In genomic region chr13:113121928-113122420, GRCh38 we compare ENCODE assay signal across 23 cellular contexts. TPM values are rescaled to one million over a fixed set of nuclear protein-coding genes. Genes with fewer than 3 reads are reported as not detected.
DNase-seq lines count a peak whose midpoint lies in the region; ATAC-seq, FAIRE-seq and TF ChIP-seq lines count a peak whose summit lies in the region.
"Had no signal": no experiment of that assay in that cellular context is flagged by ENCODE, and none has a peak within 500 bp of the region (broad histone marks: within the 10 kb centered on the region; RNA-seq: fewer than 3 reads in every experiment).

No MANE protein-coding gene starts in this region.

- H3K4me1 ChIP-seq in kidney (ENCODE audit: control insufficient read depth in 1 of 2, insufficient read depth in 1 of 2, low read depth in 1 of 2, low read length in 2 of 2) (peaks cover 0 to 3% of the 10 kb centered on the region in 2 donors), prostate gland (replicated peaks) (no peaks in the 10 kb centered on the region)

- peak; percentile 3 to 13 for ATAC-seq in left cardiac atrium
- ATAC-seq in Right ventricle myocardium inferior: no peak
- ATAC-seq: activated CD8-positive, alpha-beta T cell treated with anti-CD3 and anti-CD28 coated beads for 36 hours; stimulated activated naive B cell treated with anti-CD40 and anti-IgM and Interleukin-4, amounts not matched to agents 10 μg/mL and 1 μg/mL and 100 μg/mL, for 72 hours had no signal

- H3K4me3 ChIP-seq in kidney (ENCODE audit: low read length in 2 of 2): no peak overlapping the region
- no peak overlapping the region for H3K4me3 ChIP-seq in prostate gland

- peak; percentile 17 for DNase-seq in left cardiac atrium
- no peak for DNase-seq in Right ventricle myocardium inferior (ENCODE audit: missing footprints)
- peak; percentile 55 for DNase-seq in kidney
- no peak for DNase-seq in prostate gland (ENCODE audit: low spot score)
- DNase-seq in stimulated activated CD4-positive, alpha-beta T cell treated with anti-CD3 and anti-CD28 coated beads, Interleukin-15, amount 100 ng/mL, for 24 hours: no peak
- no peak for DNase-seq in NCI-H1417 treated with DMSO at 0.1 percent for 48 hours (lab: John Stamatoyannopoulos, UW)
- no peak for DNase-seq in MV-4-11 (lab: John Stamatoyannopoulos, UW)
- no peak for DNase-seq in GM10266 (ENCODE audit: extremely low spot score)
- DNase-seq: ACHN; activated CD8-positive, alpha-beta T cell treated with anti-CD3 and anti-CD28 coated beads for 36 hours; caudate nucleus; DND-41; effector CD8-positive, alpha-beta T cell; NCI-H345; NK-92 treated with Interleukin-12 subunit alpha and Interleukin-12 subunit beta, amount 100 ng/mL, for 24 hours; stimulated activated naive B cell treated with anti-CD40 and anti-IgM and Interleukin-4, amounts not matched to agents 10 μg/mL and 1 μg/mL and 100 μg/mL, for 72 hours; T-helper 1 cell had no signal

- H3K27ac ChIP-seq in kidney (ENCODE audit: low read depth in 2 of 2, low read length in 2 of 2) (no peak overlapping the region), prostate gland (peak overlapping the region; percentile 49 to 58)

- no peak for TF ChIP-seq CTCF in kidney (IDR thresholded peaks at IDR 0.05; ENCODE audit: borderline replicate concordance, extremely low read depth, insufficient read depth)
- TF ChIP-seq CTCF in prostate gland (IDR thresholded peaks at IDR 0.05): no peak
- no peak for TF ChIP-seq CTCF in GM10266 (IDR thresholded peaks at IDR 0.05; ENCODE audit: control insufficient read depth, insufficient read depth, low read depth, missing control alignments)

- H3K36me3 ChIP-seq in kidney (ENCODE audit: control insufficient read depth in 1 of 2, insufficient read depth in 2 of 2, low read length in 2 of 2) (no peaks in the 10 kb centered on the region), prostate gland (no peaks in the 10 kb centered on the region)

- FAIRE-seq in kidney (lab: Jason Lieb, UNC): no peak
- FAIRE-seq: GM19239, HTR-8/SVneo had no signal

- 57% methylated on average over 13 of the region's 13 CpGs for WGBS in prostate gland

- intact Hi-C loops in left cardiac atrium (cut with DNase I): no loop called here
- intact Hi-C loops in Right ventricle myocardium inferior (cut with DNase I): no loop called here
- intact Hi-C loops in kidney (cut with DNase I): no loop called here
- intact Hi-C loops in prostate gland (cut with DNase I): no loop called here

- no peaks in the 10 kb centered on the region for H3K9me3 ChIP-seq in kidney (ENCODE audit: control insufficient read depth in 1 of 2, low read length in 2 of 2)
- H3K9me3 ChIP-seq in prostate gland: no peaks in the 10 kb centered on the region

- no peak for TF ChIP-seq POLR2A in prostate gland (IDR thresholded peaks at IDR 0.05)

- no peak overlapping the region for H3K9ac ChIP-seq in kidney (ENCODE audit: low read length in 2 of 2)

- H3K27me3 ChIP-seq in prostate gland (replicated peaks; ENCODE audit: insufficient read depth): no peaks in the 10 kb centered on the region

RNA-seq across cellular contexts. Expression of gene F10, which starts 0.6 kb away (rescaled TPM):
- 10 to 100 TPM; 17.5 to 19.6 TPM for total RNA-seq in left cardiac atrium
- 5.2 TPM for total RNA-seq in Right ventricle myocardium inferior
- total RNA-seq in kidney: 5.1 TPM
- 6.8 TPM for polyA plus RNA-seq in kidney (ENCODE audit: insufficient read depth, low read depth, low replicate concordance)
- total RNA-seq in prostate gland: 10 to 100 TPM; 10.2 to 48.0 TPM
- total RNA-seq: activated CD8-positive, alpha-beta T cell treated with anti-CD3 and anti-CD28 coated beads for 36 hours had no signal

RNA-seq across cellular contexts. Expression of gene F7, which starts 16.4 kb away (rescaled TPM):
- total RNA-seq in left cardiac atrium (under 1 TPM; 0.16 to 0.29 TPM), Right ventricle myocardium inferior (not detected), kidney (0.16 TPM), prostate gland (1 to 10 TPM in 1 of 2 donors, not detected in 1; 2.7 TPM)
- polyA plus RNA-seq in kidney (ENCODE audit: insufficient read depth, low read depth, low replicate concordance): 0.52 TPM
- total RNA-seq: myocyte had no signal

RNA-seq across cellular contexts. Expression of gene PROZ, which starts 36.5 kb away (rescaled TPM):
- total RNA-seq in left cardiac atrium (not detected), Right ventricle myocardium inferior (not detected), kidney (not detected), prostate gland (not detected)
- 20.0 TPM for polyA plus RNA-seq in kidney (ENCODE audit: insufficient read depth, low read depth, low replicate concordance)
- total RNA-seq: activated CD8-positive, alpha-beta T cell treated with anti-CD3 and anti-CD28 coated beads for 36 hours; left colon; myocyte; urinary bladder had no signal
- polyA plus RNA-seq: adipose tissue, urinary bladder had no signal

Comparison
In these comparisons a context has a peak if more than half of its experiments do, and no peak if none do; other contexts are left out.
1. DNase-seq: peak in left cardiac atrium (single experiment) and kidney (single experiment); none in Right ventricle myocardium inferior (single experiment), prostate gland (single experiment), stimulated activated CD4-positive, alpha-beta T cell treated with anti-CD3 and anti-CD28 coated beads, Interleukin-15, amount 100 ng/mL, for 24 hours (single experiment), NCI-H1417 treated with DMSO at 0.1 percent for 48 hours (single experiment), MV-4-11 (single experiment) and GM10266 (single experiment).
2. H3K27ac ChIP-seq: peak in prostate gland (2 of 2); none in kidney (0 of 2).